Comparison of ENCODE assay signal across 8 cellular contexts in the genomic region with DNA sequence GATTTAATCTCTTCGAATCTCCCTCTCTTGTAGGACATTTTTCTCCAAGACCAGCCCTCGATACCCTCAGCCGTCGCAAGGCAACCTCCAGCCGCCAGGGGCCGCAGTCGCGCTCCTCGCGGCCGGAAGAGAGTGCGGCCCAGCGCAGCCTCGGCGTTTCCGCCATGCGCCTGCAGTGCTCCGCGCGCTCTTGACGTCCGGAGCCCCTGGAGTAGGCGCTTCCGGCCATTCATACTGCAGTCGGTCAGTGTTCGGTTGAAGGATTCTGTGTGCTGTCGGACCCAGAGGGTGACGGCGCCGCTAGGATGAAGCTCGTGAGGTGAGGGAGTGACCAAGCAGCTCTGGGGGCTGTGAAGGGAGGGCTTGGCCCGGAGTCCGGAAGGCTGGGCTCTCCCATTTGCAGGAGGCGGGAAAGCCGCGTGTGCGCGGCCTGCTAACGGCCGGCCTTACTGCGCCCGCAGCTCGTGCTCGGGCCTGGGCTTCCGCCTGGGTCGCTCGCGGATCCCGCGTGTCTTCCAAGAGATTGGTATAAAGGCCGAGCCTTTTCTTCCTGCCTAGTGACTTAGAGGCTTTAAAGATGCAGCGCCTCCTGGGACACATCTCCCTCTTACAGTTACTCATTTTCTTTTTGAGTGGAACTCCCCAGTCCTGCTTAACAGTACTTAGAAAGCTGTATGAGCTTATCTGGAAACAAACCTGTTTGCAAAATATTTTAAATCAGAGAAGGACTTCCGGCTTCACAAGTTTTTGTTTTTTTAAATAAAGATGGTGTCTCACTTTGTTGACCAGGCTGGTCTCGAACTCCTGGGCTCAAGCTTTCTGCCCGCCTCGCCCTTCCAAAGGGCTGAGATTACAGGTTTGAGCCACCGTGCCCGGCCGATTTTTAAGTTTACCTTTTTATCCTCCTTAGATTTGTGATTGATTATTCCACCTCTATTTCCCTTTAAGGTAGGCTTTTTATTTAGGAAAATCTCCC. TPM values are rescaled to one million over a fixed set of nuclear protein-coding genes. Genes with fewer than 3 reads are reported as not detected.
A peak's percentile ranks its signal among the peaks of the same experiment; 100 is the strongest.
DNase-seq lines count a peak whose midpoint lies in the region; ATAC-seq and TF ChIP-seq lines count a peak whose summit lies in the region.

A gene (plus strand): TSS at position 190 of the 976 bp plus-strand sequence. CDS start 116 bp downstream, at position 306.

- H3K4me3 ChIP-seq in BJ (ENCODE audit: low read depth, low read length) (peak within 1 kb of the TSS; percentile 73), choroid plexus epithelial cell (ENCODE audit: low read depth, low read length) (peak within 1 kb of the TSS; percentile 93)

- no peaks in the 10 kb centered on the region for H3K36me3 ChIP-seq in BJ (ENCODE audit: control insufficient read depth, insufficient read depth, low read length)

- peak; percentile 97 for ATAC-seq in HG03439 (IDR thresholded peaks at IDR 0.05; ENCODE audit: unreplicated experiment)

- TF ChIP-seq CTCF in BJ (IDR thresholded peaks at IDR 0.05; ENCODE audit: insufficient read depth, low read depth, low read length) (peak; percentile 99), choroid plexus epithelial cell (conservative IDR thresholded peaks at IDR 0.05; ENCODE audit: low read depth, low read length) (peak; percentile 87)

- POLR2A ChIA-PET in BJ (lab: Charles Lee), result no interaction called here

- CTCF ChIA-PET in BJ (lab: Yijun Ruan, JAX), result interaction anchor here (0.7 to 5.9 kb wide), 7 partner anchors 9 to 216 kb away, joined by 3 to 59 read pairs (median 3); a partner anchor contains a TSS

- no peaks in the 10 kb centered on the region for H3K27me3 ChIP-seq in BJ (ENCODE audit: control insufficient read depth, insufficient read depth, low read length)

- peak; percentile 94 for TF ChIP-seq POLR2A in GM19193 (IDR thresholded peaks at IDR 0.05; ENCODE audit: extremely low read depth, insufficient read depth, insufficient read length)

- peak; percentile 58 for DNase-seq in BJ (ENCODE audit: low read depth)
- DNase-seq in NCI-H510A (lab: John Stamatoyannopoulos, UW), result peak; percentile 64
- peak; percentile 81 to 82 for DNase-seq in activated CD4-positive, alpha-beta T cell treated with anti-CD3 and anti-CD28 coated beads for 24 hours (ENCODE audit: low read depth in 2 of 2)
- peak; percentile 95 for DNase-seq in choroid plexus epithelial cell (ENCODE audit: low read depth)
- peak; percentile 80 for DNase-seq in kidney glomerular epithelial cell (lab: John Stamatoyannopoulos, UW)
- DNase-seq in stimulated activated CD4-positive, alpha-beta T cell treated with anti-CD3 and anti-CD28 coated beads, Interleukin-1b, Interleukin-23, amount 100 ng/mL, for 1 hour (ENCODE audit: low read depth in 2 of 2), result peak; percentile 46 to 84

RNA-seq across cellular contexts. Expression of the gene that starts here (rescaled TPM):
- polyA plus RNA-seq in BJ (2011; rRNA removed), result 5.8 and 37.9 TPM in 2 replicates
- 9.1 and 25.1 TPM in 2 replicates for polyA minus RNA-seq in BJ (2011; rRNA and poly(A)+ RNA removed)

Comparison
In these comparisons a context has a peak if more than half of its experiments do, and no peak if none do; other contexts are left out.
1. Peak in every context shown above with its lines: DNase-seq, ATAC-seq and H3K4me3 ChIP-seq.